Comparison of ENCODE assay signal across 32 cellular contexts in genomic region chr17:77058016-77058415, GRCh38.
"Had no signal": no experiment of that assay in that cellular context is flagged by ENCODE, and none has a peak within 500 bp of the region (broad histone marks: within the 10 kb centered on the region; RNA-seq: fewer than 3 reads in every experiment).

No MANE protein-coding gene starts in this region.

- H3K36me3 ChIP-seq: brain microvascular endothelial cell, esophagus muscularis mucosa, gastroesophageal sphincter, WERI-Rb-1 had no signal

- H3K9me3 Mint-ChIP-seq: activated B cell treated with CpG ODN at 0.5 μM for 24 hours; activated CD8-positive, alpha-beta T cell treated with anti-CD3 and anti-CD28 coated beads for 36 hours; activated T-cell treated with anti-CD3 and anti-CD28 coated beads, Interleukin-2, amount 50 U/mL, for 4 hours; activated T-helper 17 cell treated with anti-CD3 and anti-CD28 coated beads, Interleukin-2, amount 50 U/mL, for 72 hours; central memory CD8-positive, alpha-beta T cell; dendritic cell treated with granulocyte-macrophage colony-stimulating factor and Interleukin-4, amounts not matched to agents 40 ng/mL and 50 ng/mL, for 4 days; endodermal cell; T-helper 2 cell treated with Interferon-gamma antibody and Interleukin-4, amounts not matched to agents 5 μg/mL and 100 μg/mL, for 36 hours had no signal

- H3K27me3 ChIP-seq: brain microvascular endothelial cell had no signal

- H3K4me1 ChIP-seq: foreskin keratinocyte, gastroesophageal sphincter had no signal

- H3K9me3 ChIP-seq: esophagus muscularis mucosa, gastroesophageal sphincter had no signal

- DNase-seq: activated B cell treated with CpG ODN at 0.5 μM for 24 hours; activated CD4-positive, alpha-beta T cell treated with anti-CD3 and anti-CD28 coated beads for 48 hours; activated CD4-positive, alpha-beta T cell treated with anti-CD3 and anti-CD28 coated beads, Interleukin-2, amount 50 U/mL, for 1 hour; activated CD4-positive, alpha-beta T cell treated with anti-CD3 and anti-CD28 coated beads, Interleukin-2, amount 50 U/mL, for 48 hours; activated CD8-positive, alpha-beta memory T cell treated with anti-CD3 and anti-CD28 coated beads for 24 hours; activated CD8-positive, alpha-beta T cell treated with anti-CD3 and anti-CD28 coated beads for 36 hours; activated effector memory CD4-positive, alpha-beta T cell treated with Interleukin-2 at 50 U/mL for 16 hours; activated gamma-delta T cell treated with Interleukin-2 at 50 U/mL for 16 hours; activated naive CD4-positive, alpha-beta T cell treated with anti-CD3 and anti-CD28 coated beads, Interleukin-2, amount 50 U/mL, for 16 hours; activated naive CD4-positive, alpha-beta T cell treated with Interleukin-2 at 50 U/mL for 16 hours; activated T-cell treated with anti-CD3 and anti-CD28 coated beads, Interleukin-2, amount 50 U/mL, for 4 hours; amniotic stem cell; anterior cingulate cortex; brain microvascular endothelial cell; dorsolateral prefrontal cortex; effector memory CD4-positive, alpha-beta T cell; endodermal cell; erythroblast; T-helper 1 cell; T-helper 17 cell; T1000; WERI-Rb-1 had no signal

- H3K4me3 ChIP-seq: coronary artery, dorsolateral prefrontal cortex, esophagus muscularis mucosa, gastroesophageal sphincter had no signal

- H3K27ac Mint-ChIP-seq: activated B cell treated with CpG ODN at 0.5 μM for 24 hours; activated CD8-positive, alpha-beta T cell treated with anti-CD3 and anti-CD28 coated beads for 36 hours; activated naive CD8-positive, alpha-beta T cell; activated T-helper 17 cell treated with anti-CD3 and anti-CD28 coated beads, Interleukin-2, amount 50 U/mL, for 72 hours; dendritic cell treated with granulocyte-macrophage colony-stimulating factor and Interleukin-4, amounts not matched to agents 40 ng/mL and 50 ng/mL, for 4 days; endodermal cell; T-helper 17 cell; T-helper 2 cell treated with Interferon-gamma antibody and Interleukin-4, amounts not matched to agents 5 μg/mL and 100 μg/mL, for 36 hours had no signal

- ATAC-seq: activated CD4-positive, CD25-positive, alpha-beta regulatory T cell treated with anti-CD3 and anti-CD28 coated beads, Interleukin-2, amount 50 U/mL, for 24 hours; activated CD8-positive, alpha-beta T cell treated with anti-CD3 and anti-CD28 coated beads for 36 hours; activated T-cell treated with anti-CD3 and anti-CD28 coated beads, Interleukin-2, amount 50 U/mL, for 4 hours; activated T-helper 17 cell treated with anti-CD3 and anti-CD28 coated beads, Interleukin-2, amount 50 U/mL, for 72 hours; foreskin keratinocyte; gastroesophageal sphincter; T-helper 17 cell had no signal

- H3K27ac ChIP-seq: brain microvascular endothelial cell, coronary artery, dorsolateral prefrontal cortex, esophagus muscularis mucosa, foreskin keratinocyte, gastroesophageal sphincter, WERI-Rb-1 had no signal

- H3K4me1 Mint-ChIP-seq: endodermal cell had no signal

- H3K4me3 Mint-ChIP-seq: activated B cell treated with CpG ODN at 0.5 μM for 24 hours; activated CD8-positive, alpha-beta T cell treated with anti-CD3 and anti-CD28 coated beads for 36 hours; activated naive CD8-positive, alpha-beta T cell; activated T-cell treated with anti-CD3 and anti-CD28 coated beads, Interleukin-2, amount 50 U/mL, for 4 hours; activated T-helper 17 cell treated with anti-CD3 and anti-CD28 coated beads, Interleukin-2, amount 50 U/mL, for 72 hours; central memory CD8-positive, alpha-beta T cell; dendritic cell treated with granulocyte-macrophage colony-stimulating factor and Interleukin-4, amounts not matched to agents 40 ng/mL and 50 ng/mL, for 4 days; endodermal cell; T-helper 17 cell; T-helper 2 cell treated with Interferon-gamma antibody and Interleukin-4, amounts not matched to agents 5 μg/mL and 100 μg/mL, for 36 hours had no signal

- H3K36me3 Mint-ChIP-seq: activated naive CD8-positive, alpha-beta T cell had no signal
